ENCODE assay signal across 17 cellular contexts in genomic region chr5:52665544-52665943, GRCh38.
DNase-seq lines count a peak whose midpoint lies in the region; ATAC-seq, FAIRE-seq and TF ChIP-seq lines count a peak whose summit lies in the region.
"Had no signal": no experiment of that assay in that cellular context is flagged by ENCODE, and none has a peak within 500 bp of the region (broad histone marks: within the 10 kb centered on the region; RNA-seq: fewer than 3 reads in every experiment).

No MANE protein-coding gene starts in this region.

- peak overlapping the region; percentile 12 for H3K4me3 Mint-ChIP-seq in osteocyte (ENCODE audit: unreplicated experiment)
- H3K4me3 Mint-ChIP-seq: natural killer cell treated with Interleukin-12 subunit alpha and Interleukin-12 subunit beta and Interleukin-15 and Interleukin-18, amount 100 ng/mL, for 72 hours had no signal

- H3K9me3 ChIP-seq in DND-41 (ENCODE audit: insufficient read depth, low read length, severe bottlenecking) (no peaks in the 10 kb centered on the region), mucosa of descending colon (no peaks in the 10 kb centered on the region), kidney (ENCODE audit: control insufficient read depth in 1 of 2, low read length in 2 of 2) (no peaks in the 10 kb centered on the region)
- H3K9me3 ChIP-seq: esophagus muscularis mucosa, left lung, testis had no signal

- H3K79me2 ChIP-seq in DND-41 (ENCODE audit: insufficient read depth, low read length): no peaks in the 10 kb centered on the region

- peak overlapping the region; percentile 36 for H3K27ac ChIP-seq in DND-41 (ENCODE audit: low read length)
- peak overlapping the region in 1 of 2 donors; percentile 2 for H3K27ac ChIP-seq in kidney (ENCODE audit: low read depth in 2 of 2, low read length in 2 of 2)
- H3K27ac ChIP-seq: esophagus muscularis mucosa, KMS-11, left lung, testis had no signal

- no peaks in the 10 kb centered on the region for H3K27me3 Mint-ChIP-seq in osteocyte (ENCODE audit: unreplicated experiment)

- no peak for TF ChIP-seq CTCF in DND-41 (IDR thresholded peaks at IDR 0.05; ENCODE audit: borderline replicate concordance, extremely low read depth, low read length, poor library complexity, severe bottlenecking)
- TF ChIP-seq CTCF in fibroblast of pulmonary artery (IDR thresholded peaks at IDR 0.05; ENCODE audit: low read length, missing control alignments): no peak
- TF ChIP-seq CTCF in osteocyte (IDR thresholded peaks at IDR 0.05): no peak
- no peak for TF ChIP-seq CTCF in mucosa of descending colon (IDR thresholded peaks at IDR 0.05)
- no peak for TF ChIP-seq CTCF in kidney (IDR thresholded peaks at IDR 0.05; ENCODE audit: borderline replicate concordance, extremely low read depth, insufficient read depth)

- no peaks in the 10 kb centered on the region for H4K20me1 ChIP-seq in DND-41 (ENCODE audit: insufficient read depth, low read length)

- in situ Hi-C loops in SK-MEL-5 (cut with HindIII; ENCODE audit: low pct_unique_long_range_greater_than_20kb, low sequenced_read_pairs): no loop called here

- H3K36me3 Mint-ChIP-seq in osteocyte (ENCODE audit: unreplicated experiment): no peaks in the 10 kb centered on the region
- H3K36me3 Mint-ChIP-seq: natural killer cell treated with Interleukin-12 subunit alpha and Interleukin-12 subunit beta and Interleukin-15 and Interleukin-18, amount 100 ng/mL, for 72 hours had no signal

- DNase-seq in DND-41 (peak; percentile 16), SK-MEL-5 (ENCODE audit: low read depth, low spot score) (peak; percentile 39), fibroblast of pulmonary artery (ENCODE audit: low read depth) (peak; percentile 29), osteocyte (ENCODE audit: extremely low spot score, unreplicated experiment) (no peak), mucosa of descending colon (no peak), kidney (no peak), NCI-H2196 treated with DMSO at 0.1 percent for 48 hours (lab: John Stamatoyannopoulos, UW; ENCODE audit: unreplicated experiment) (no peak)
- DNase-seq: GDM1; NCI-H1436 treated with DMSO at 0.1 percent for 48 hours; stimulated activated CD4-positive, alpha-beta T cell treated with anti-CD3 and anti-CD28 coated beads, Interleukin-2, amount 100 ng/mL, for 24 hours; T-helper 9 cell; testis had no signal

- peak overlapping the region; percentile 36; the same call in 1 of the 2 replicates for H3K4me2 ChIP-seq in DND-41 (ENCODE audit: insufficient read depth, low read length)
- H3K4me2 ChIP-seq: KMS-11 had no signal

- H3K9me3 Mint-ChIP-seq in osteocyte (ENCODE audit: unreplicated experiment): no peaks in the 10 kb centered on the region
- H3K9me3 Mint-ChIP-seq: natural killer cell treated with Interleukin-12 subunit alpha and Interleukin-12 subunit beta and Interleukin-15 and Interleukin-18, amount 100 ng/mL, for 72 hours had no signal

- no peaks in the 10 kb centered on the region for H3K27me3 ChIP-seq in DND-41 (ENCODE audit: insufficient read depth, low read length, poor library complexity)
- H3K27me3 ChIP-seq: esophagus muscularis mucosa, left lung, testis had no signal

- no peak overlapping the region for H2AFZ ChIP-seq in DND-41 (ENCODE audit: low read depth, low read length)

- H3K4me3 ChIP-seq in DND-41 (ENCODE audit: low read depth in 1 of 2, low read length in 2 of 2) (no peak overlapping the region), fibroblast of pulmonary artery (replicated peaks; ENCODE audit: low read depth, low read length) (no peak overlapping the region), mucosa of descending colon (no peak overlapping the region), kidney (ENCODE audit: low read length in 2 of 2) (no peak overlapping the region)
- H3K4me3 ChIP-seq: esophagus muscularis mucosa, left lung, testis had no signal

- H3K4me1 ChIP-seq in DND-41 (ENCODE audit: insufficient read depth, low read length): peaks cover 29% of the 10 kb centered on the region
- H3K4me1 ChIP-seq in mucosa of descending colon (ENCODE audit: low read depth): no peaks in the 10 kb centered on the region
- H3K4me1 ChIP-seq in kidney (ENCODE audit: control insufficient read depth in 1 of 2, insufficient read depth in 1 of 2, low read depth in 1 of 2, low read length in 2 of 2): no peaks in the 10 kb centered on the region
- H3K4me1 ChIP-seq: testis had no signal

- H3K9ac ChIP-seq in DND-41 (ENCODE audit: low read depth, low read length) (no peak overlapping the region), kidney (ENCODE audit: low read length in 2 of 2) (no peak overlapping the region)
- H3K9ac ChIP-seq: KMS-11 had no signal

- ATAC-seq in DND-41 (ENCODE audit: insufficient read depth, low read depth): no peak
- no peak for ATAC-seq in mucosa of descending colon
- no peak for ATAC-seq in HG03520 (IDR thresholded peaks at IDR 0.05; ENCODE audit: unreplicated experiment)
- ATAC-seq: left lung; natural killer cell treated with Interleukin-12 subunit alpha and Interleukin-12 subunit beta and Interleukin-15 and Interleukin-18, amount 100 ng/mL, for 72 hours had no signal

- peak overlapping the region; percentile 53 for H3K27ac Mint-ChIP-seq in osteocyte (ENCODE audit: unreplicated experiment)
- H3K27ac Mint-ChIP-seq: natural killer cell treated with Interleukin-12 subunit alpha and Interleukin-12 subunit beta and Interleukin-15 and Interleukin-18, amount 100 ng/mL, for 72 hours had no signal

- no peaks in the 10 kb centered on the region for H3K36me3 ChIP-seq in DND-41 (ENCODE audit: insufficient read depth, low read length)
- H3K36me3 ChIP-seq in mucosa of descending colon (ENCODE audit: low read depth): no peaks in the 10 kb centered on the region
- no peaks in the 10 kb centered on the region for H3K36me3 ChIP-seq in kidney (ENCODE audit: control insufficient read depth in 1 of 2, insufficient read depth in 2 of 2, low read length in 2 of 2)
- H3K36me3 ChIP-seq: esophagus muscularis mucosa, left lung had no signal

- intact Hi-C loops in mucosa of descending colon (cut with DNase I, micrococcal nuclease): no loop called here
- intact Hi-C loops in kidney (cut with DNase I): no loop called here

- no peak for FAIRE-seq in kidney (lab: Jason Lieb, UNC)

- H3K4me1 Mint-ChIP-seq in osteocyte (ENCODE audit: unreplicated experiment): peaks cover 13% of the 10 kb centered on the region

Comparison
In these comparisons a context has a peak if more than half of its experiments do, and no peak if none do; other contexts are left out.
1. DNase-seq: peak in DND-41 (single experiment), SK-MEL-5 (single experiment) and fibroblast of pulmonary artery (single experiment); none in osteocyte (single experiment), mucosa of descending colon (0 of 3), kidney (single experiment) and NCI-H2196 treated with DMSO at 0.1 percent for 48 hours (single experiment).